In the genomic region with DNA sequence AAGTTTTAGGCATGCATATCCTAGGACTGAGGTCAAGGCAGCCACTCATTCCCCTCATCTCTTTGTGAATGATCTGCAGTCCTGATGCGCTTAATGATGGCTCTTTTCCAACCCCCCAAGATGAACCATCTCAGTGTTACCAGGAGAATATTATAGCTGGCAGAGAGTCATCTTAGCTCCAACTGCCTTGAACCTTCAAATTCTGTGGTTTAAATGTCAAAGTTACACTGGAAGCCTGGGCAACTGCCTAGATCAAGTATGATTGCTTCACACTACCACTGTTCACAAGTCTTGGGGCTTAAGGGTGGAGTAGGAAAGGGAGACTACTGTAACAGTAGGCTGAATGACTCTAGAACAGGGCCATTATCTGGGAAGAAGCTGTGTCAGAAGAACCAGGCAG, we compare ENCODE assay signal across 19 cellular contexts. TPM values are rescaled to one million over a fixed set of nuclear protein-coding genes. Genes with fewer than 3 reads are reported as not detected.
DNase-seq lines count a peak whose midpoint lies in the region; ATAC-seq and TF ChIP-seq lines count a peak whose summit lies in the region.
"Had no signal": no experiment of that assay in that cellular context is flagged by ENCODE, and none has a peak within 500 bp of the region (broad histone marks: within the 10 kb centered on the region; RNA-seq: fewer than 3 reads in every experiment).

No MANE protein-coding gene starts in this region.

- no peak overlapping the region for H2BK20ac ChIP-seq in IMR-90 (ENCODE audit: low read depth, low read length)

- POLR2A ChIA-PET in IMR-90 (lab: Charles Lee; ENCODE audit: unreplicated experiment): no interaction called here

- H3K4me3 ChIP-seq in IMR-90 (ENCODE audit: insufficient read depth, low read depth, low read length): no peak overlapping the region
- no peak overlapping the region for H3K4me3 ChIP-seq in adipocyte (ENCODE audit: low read length)
- no peak overlapping the region for H3K4me3 ChIP-seq in fibroblast of lung (replicated peaks in 1 of 4; ENCODE audit: control extremely low read depth in 1 of 4, insufficient read depth in 1 of 4, low read depth in 3 of 4, low read length in 4 of 4)
- H3K4me3 ChIP-seq in skeletal muscle cell (ENCODE audit: low read depth, low read length): no peak overlapping the region
- H3K4me3 ChIP-seq: K562 had no signal

- no peak overlapping the region for H4K5ac ChIP-seq in IMR-90 (ENCODE audit: low read depth, low read length)

- in situ Hi-C loops in IMR-90 (cut with MboI; ENCODE audit: low sequenced_read_pairs): no loop called here

- H3K27me3 ChIP-seq in IMR-90 (ENCODE audit: control insufficient read depth, insufficient read depth, low read length): no peaks in the 10 kb centered on the region
- H3K27me3 ChIP-seq in adipocyte (replicated peaks; ENCODE audit: control insufficient read depth, insufficient read depth, low read length): no peaks in the 10 kb centered on the region
- no peaks in the 10 kb centered on the region for H3K27me3 ChIP-seq in fibroblast of lung (ENCODE audit: control insufficient read depth, insufficient read depth, low read length)

- H2AFZ ChIP-seq in IMR-90 (replicated peaks; ENCODE audit: low read length, poor library complexity) (no peak overlapping the region), fibroblast of lung (ENCODE audit: low read length) (no peak overlapping the region)

- H3K36me3 ChIP-seq in IMR-90 (ENCODE audit: control insufficient read depth, insufficient read depth, low read length) (peaks cover 27% of the 10 kb centered on the region), adipocyte (ENCODE audit: control insufficient read depth, insufficient read depth, low read length, severe bottlenecking) (peaks cover 90% of the 10 kb centered on the region), fibroblast of lung (ENCODE audit: control insufficient read depth, insufficient read depth, low read length) (no peaks in the 10 kb centered on the region)

- no peak overlapping the region for H2AK9ac ChIP-seq in IMR-90 (replicated peaks; ENCODE audit: low read depth, low read length, poor library complexity)

- H3K79me1 ChIP-seq in IMR-90 (ENCODE audit: low read depth in 1 of 2, low read length in 2 of 2): no peaks in the 10 kb centered on the region

- peaks cover under 1% of the 10 kb centered on the region; the same call in 1 of the 2 replicates for H4K20me1 ChIP-seq in IMR-90 (ENCODE audit: insufficient read depth, low read length)
- H4K20me1 ChIP-seq in fibroblast of lung (ENCODE audit: control insufficient read depth, extremely low read depth, insufficient read depth, low read length): no peaks in the 10 kb centered on the region

- no peak overlapping the region for H3K27ac ChIP-seq in IMR-90 (ENCODE audit: insufficient read depth, low read length)
- H3K27ac ChIP-seq in fibroblast of lung (ENCODE audit: insufficient read depth, low read length): no peak overlapping the region
- H3K27ac ChIP-seq: HL-60 had no signal

- intact Hi-C loops in IMR-90 (cut with micrococcal nuclease): loop anchor here (5.0 kb wide), 1 partner anchor 37 kb away; no protein-coding TSS in a partner anchor

- H3K9ac ChIP-seq in IMR-90 (ENCODE audit: low read depth, low read length): no peak overlapping the region
- H3K9ac ChIP-seq in adipocyte (ENCODE audit: low read length): no peak overlapping the region
- H3K9ac ChIP-seq in fibroblast of lung (ENCODE audit: insufficient read depth, low read length): no peak overlapping the region

- H3K4me1 ChIP-seq in IMR-90 (ENCODE audit: control insufficient read depth, insufficient read depth, low read length): peaks cover 9% of the 10 kb centered on the region
- H3K4me1 ChIP-seq in adipocyte (ENCODE audit: control insufficient read depth, insufficient read depth, low read length): peaks cover 33% of the 10 kb centered on the region
- H3K4me1 ChIP-seq in fibroblast of lung (ENCODE audit: control insufficient read depth, extremely low read depth, insufficient read depth, low read length): no peaks in the 10 kb centered on the region

- no peak overlapping the region for H2AK5ac ChIP-seq in IMR-90 (ENCODE audit: low read depth, low read length)

- no peak overlapping the region for H3K18ac ChIP-seq in IMR-90 (ENCODE audit: low read depth, low read length)

- no peak overlapping the region for H2BK15ac ChIP-seq in IMR-90 (ENCODE audit: low read depth, low read length)

- no peak overlapping the region for H3K4ac ChIP-seq in IMR-90 (ENCODE audit: low read depth, low read length)

- TF ChIP-seq CTCF in IMR-90 (conservative IDR thresholded peaks at IDR 0.05; ENCODE audit: low read depth, low read length): no peak
- no peak for TF ChIP-seq CTCF in fibroblast of lung (conservative IDR thresholded peaks at IDR 0.05 in 1 of 2, IDR thresholded peaks at IDR 0.05 in 1 of 2; ENCODE audit: low read depth in 1 of 2, low read length in 2 of 2)

- H4K91ac ChIP-seq in IMR-90 (ENCODE audit: insufficient read depth, low read depth, low read length): no peak overlapping the region

- H2BK5ac ChIP-seq in IMR-90 (ENCODE audit: low read depth, low read length, poor library complexity, severe bottlenecking): no peak overlapping the region

- H3K4me2 ChIP-seq in IMR-90 (ENCODE audit: low read depth, low read length) (no peak overlapping the region), fibroblast of lung (ENCODE audit: extremely low read depth, insufficient read depth, low read length) (no peak overlapping the region)

- BruUV-seq in IMR-90 (replicated peaks; lab: Mats Ljungman, UMichigan): no TSS peak

- no peak for TF ChIP-seq RAD21 in IMR-90 (IDR thresholded peaks at IDR 0.05; ENCODE audit: low read length)

- no peak overlapping the region for H3K56ac ChIP-seq in IMR-90 (ENCODE audit: extremely low read depth, insufficient read depth, low read length)

- WGBS in IMR-90 (ENCODE audit: extremely low coverage in 2 of 2, insufficient read length in 1 of 2), 2 experiments: no CpG with 5 or more reads among the region's 1 CpG

- ATAC-seq in IMR-90 (ENCODE audit: low read depth) (peak; percentile 44; the same call in 1 of the 2 replicates), GM19351 (IDR thresholded peaks at IDR 0.05; ENCODE audit: unreplicated experiment) (no peak)
- ATAC-seq in stimulated activated naive CD8-positive, alpha-beta T cell treated with anti-CD3 and anti-CD28 coated beads, Interleukin-15, Interleukin-2, amounts not matched to agents 100 U/mL and 50 U/mL, for 24 hours: no peak
- ATAC-seq: K562 had no signal

- no peak overlapping the region for H3K14ac ChIP-seq in IMR-90 (replicated peaks; ENCODE audit: low read depth, low read length)

- H3K23ac ChIP-seq in IMR-90 (ENCODE audit: low read depth, low read length): no peak overlapping the region

- DNase-seq in IMR-90 (peak; percentile 35), adipocyte (ENCODE audit: low read depth) (peak; percentile 30), fibroblast of lung (ENCODE audit: low read depth in 2 of 2) (peak; percentile 12 to 65), skeletal muscle cell (ENCODE audit: low read depth) (peak; percentile 61), middle frontal gyrus (ENCODE audit: extremely low spot score, low spot score) (no peak)
- no peak for DNase-seq in stimulated activated CD4-positive, alpha-beta T cell treated with anti-CD3 and anti-CD28 coated beads, Interleukin-4, amount 100 ng/mL, for 4 hours
- DNase-seq in stimulated activated naive CD8-positive, alpha-beta T cell treated with anti-CD3 and anti-CD28 coated beads, Interleukin-15, Interleukin-2, amounts not matched to agents 100 U/mL and 50 U/mL, for 24 hours: no peak
- DNase-seq: CD4-positive, CD25-positive, alpha-beta regulatory T cell; DMS53; HFFc6; NCI-H1105 treated with DMSO at 0.1 percent for 48 hours; NCI-H187 treated with DMSO at 0.1 percent for 48 hours; NCI-H2227 treated with DMSO at 0.1 percent for 48 hours; NCI-H526 had no signal

- H2BK120ac ChIP-seq in IMR-90 (ENCODE audit: low read depth, low read length): no peak overlapping the region

- dilution Hi-C loops in IMR-90 (cut with HindIII; ENCODE audit: low sequenced_read_pairs, unreplicated experiment): no loop called here

- peaks cover 23% of the 10 kb centered on the region for H3K9me1 ChIP-seq in IMR-90 (ENCODE audit: insufficient read depth, low read length)

- no peak overlapping the region for H4K8ac ChIP-seq in IMR-90 (ENCODE audit: low read depth in 2 of 2, low read length in 2 of 2)

- no peaks in the 10 kb centered on the region for H3K79me2 ChIP-seq in fibroblast of lung (ENCODE audit: control insufficient read depth, insufficient read depth, low read length)

- H3K9me3 ChIP-seq in IMR-90 (ENCODE audit: control insufficient read depth, insufficient read depth, low read length): no peaks in the 10 kb centered on the region
- no peaks in the 10 kb centered on the region for H3K9me3 ChIP-seq in adipocyte (ENCODE audit: control insufficient read depth, low read length)
- no peaks in the 10 kb centered on the region for H3K9me3 ChIP-seq in fibroblast of lung (ENCODE audit: control insufficient read depth, insufficient read depth, low read depth, low read length)

- no peak for TF ChIP-seq POLR2A in IMR-90 (IDR thresholded peaks at IDR 0.05; ENCODE audit: low read depth, low read length)

- CTCF ChIA-PET in IMR-90 (lab: Yijun Ruan, JAX): no interaction called here

TF ChIP-seq in IMR-90, 13 proteins besides CTCF, POLR2A, EP300 and RAD21 (continues in another document):
- no peak for TF ChIP-seq SMC3 (IDR thresholded peaks at IDR 0.05; ENCODE audit: low read depth, low read length)
- no peak for TF ChIP-seq MAZ (IDR thresholded peaks at IDR 0.05; ENCODE audit: borderline replicate concordance, low read depth, low read length)
- peak; percentile 34; the same call in 1 of the 2 replicates for TF ChIP-seq CEBPB (IDR thresholded peaks at IDR 0.05; ENCODE audit: low read depth, low read length)

RNA-seq across cellular contexts. Expression of a gene that starts 8.0 kb away (rescaled TPM):
- not detected in 2 replicates for total RNA-seq in IMR-90 (2012; rRNA removed)
- 0.07 TPM in 1 of 2 replicates, not detected in the other for polyA plus RNA-seq in IMR-90 (2012; rRNA removed)
- polyA plus RNA-seq in IMR-90 (2012; cell fraction: cytosol; rRNA removed): 0.02 TPM in 1 of 2 replicates, not detected in the other
- 0.16 and 0.31 TPM in 2 replicates for polyA plus RNA-seq in IMR-90 (2012; cell fraction: nucleus; rRNA removed; ENCODE audit: low replicate concordance)
- total RNA-seq in fibroblast of lung: not detected in 2 replicates
- polyA plus RNA-seq in fibroblast of lung: not detected in 2 replicates
- polyA plus RNA-seq in fibroblast of lung (2012): not detected in 2 replicates
- polyA minus RNA-seq in fibroblast of lung (ENCODE audit: low replicate concordance): not detected in 2 replicates
- total RNA-seq: CD4-positive, CD25-positive, alpha-beta regulatory T cell; G401; HFFc6; M059J had no signal
- polyA plus RNA-seq: CD4-positive, CD25-positive, alpha-beta regulatory T cell had no signal

RNA-seq across cellular contexts. Expression of a gene that starts 31.9 kb away (rescaled TPM):
- 34.6 and 36.4 TPM in 2 replicates for total RNA-seq in IMR-90 (2012; rRNA removed)
- polyA plus RNA-seq in IMR-90 (2012; rRNA removed): 40.3 and 42.1 TPM in 2 replicates
- polyA plus RNA-seq in IMR-90 (2012; cell fraction: cytosol; rRNA removed): 20.2 and 35.7 TPM in 2 replicates
- 123 and 134 TPM in 2 replicates for polyA plus RNA-seq in IMR-90 (2012; cell fraction: nucleus; rRNA removed; ENCODE audit: low replicate concordance)
- 4.1 and 8.3 TPM in 2 replicates for total RNA-seq in fibroblast of lung
- polyA plus RNA-seq in fibroblast of lung: 9.9 and 18.5 TPM in 2 replicates
- polyA plus RNA-seq in fibroblast of lung (2012): 10.5 and 20.1 TPM in 2 replicates
- polyA minus RNA-seq in fibroblast of lung (ENCODE audit: low replicate concordance): 8.0 and 16.7 TPM in 2 replicates

Comparison
In these comparisons a context has a peak if more than half of its experiments do, and no peak if none do; other contexts are left out.
1. DNase-seq: peak in IMR-90 (single experiment), adipocyte (single experiment), fibroblast of lung (2 of 2) and skeletal muscle cell (single experiment); none in stimulated activated CD4-positive, alpha-beta T cell treated with anti-CD3 and anti-CD28 coated beads, Interleukin-4, amount 100 ng/mL, for 4 hours (0 of 2), middle frontal gyrus (single experiment) and stimulated activated naive CD8-positive, alpha-beta T cell treated with anti-CD3 and anti-CD28 coated beads, Interleukin-15, Interleukin-2, amounts not matched to agents 100 U/mL and 50 U/mL, for 24 hours (single experiment).